In the genomic region with DNA sequence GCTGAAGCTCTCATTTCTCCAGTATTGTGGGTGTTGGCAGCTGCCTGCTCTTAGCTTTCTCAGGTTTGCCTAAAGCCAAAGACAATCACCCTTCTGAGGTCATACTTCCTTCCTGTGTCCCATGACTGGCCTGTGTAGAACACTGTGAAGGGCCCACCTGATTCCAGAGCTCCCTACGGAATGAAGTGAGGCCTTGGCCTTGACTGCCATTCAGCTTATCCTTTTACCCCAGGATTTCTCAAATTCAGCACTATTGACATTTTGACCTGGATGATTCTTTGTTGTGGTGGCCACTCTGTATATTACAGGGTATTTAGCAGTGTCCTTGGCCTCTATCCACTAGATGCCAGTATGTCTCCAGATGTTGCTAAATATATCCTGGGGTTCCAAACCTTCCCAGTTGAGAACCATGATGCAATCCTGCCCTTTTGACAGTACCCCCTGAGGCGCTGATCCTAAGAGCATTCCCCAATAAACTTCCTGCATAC, we compare ENCODE assay signal across 10 cellular contexts.
DNase-seq lines count a peak whose midpoint lies in the region; ATAC-seq, FAIRE-seq and TF ChIP-seq lines count a peak whose summit lies in the region.
"Had no signal": no experiment of that assay in that cellular context is flagged by ENCODE, and none has a peak within 500 bp of the region (broad histone marks: within the 10 kb centered on the region; RNA-seq: fewer than 3 reads in every experiment).

No MANE protein-coding gene starts in this region.

- TF ChIP-seq EP300 in K562 (IDR thresholded peaks at IDR 0.05; ENCODE audit: low read length), result no peak

- BruUV-seq in K562 (replicated peaks; lab: Mats Ljungman, UMichigan), result no TSS peak

- H2AFZ ChIP-seq in K562 (ENCODE audit: low read depth, low read length), result peak overlapping the region; percentile 54

- ATAC-seq in K562, result peak; percentile 84
- ATAC-seq in HG03108 (IDR thresholded peaks at IDR 0.05; ENCODE audit: unreplicated experiment), result no peak

- TF ChIP-seq CTCF in K562 (IDR thresholded peaks at IDR 0.05 in 2 of 3, conservative IDR thresholded peaks at IDR 0.05 in 1 of 3; ENCODE audit: insufficient read depth in 2 of 3, low read depth in 1 of 3, low read length in 3 of 3) (peak; percentile 27 to 59 (median 57); a peak in 4 of 6 replicates), kidney (IDR thresholded peaks at IDR 0.05; ENCODE audit: borderline replicate concordance, extremely low read depth, insufficient read depth) (peak; percentile 25)

- H3K9ac ChIP-seq in K562 (ENCODE audit: insufficient read depth in 1 of 2, low read depth in 2 of 2, low read length in 2 of 2) (no peak overlapping the region), kidney (ENCODE audit: low read length in 2 of 2) (no peak overlapping the region)

- DNase-seq in AG08395 (ENCODE audit: low spot score), result peak; percentile 21
- DNase-seq in HTR-8/SVneo (ENCODE audit: insufficient read length, low spot score), result peak; percentile 28
- peak in 1 of 4 experiments; percentile 24 for DNase-seq in K562 (ENCODE audit: extremely low read depth in 1 of 4, low spot score in 3 of 4)
- no peak for DNase-seq in kidney
- DNase-seq in stimulated activated CD8-positive, alpha-beta memory T cell treated with anti-CD3 and anti-CD28 coated beads, Interleukin-4, amount 100 ng/mL, for 48 hours, result no peak
- no peak for DNase-seq in NCI-H1694 (lab: John Stamatoyannopoulos, UW)
- no peak for DNase-seq in central memory CD4-positive, alpha-beta T cell
- DNase-seq: glutamatergic neuron, NCI-H2081 treated with DMSO at 0.1 percent for 48 hours had no signal

- H3K9me3 ChIP-seq in K562 (replicated peaks; ENCODE audit: control insufficient read depth, insufficient read depth, low read depth, low read length), result no peaks in the 10 kb centered on the region
- no peaks in the 10 kb centered on the region for H3K9me3 ChIP-seq in kidney (ENCODE audit: control insufficient read depth in 1 of 2, low read length in 2 of 2)

- no peaks in the 10 kb centered on the region for H3K27me3 ChIP-seq in K562 (ENCODE audit: control insufficient read depth in 2 of 2, insufficient read depth in 2 of 2, low read length in 2 of 2)

- H3K79me2 ChIP-seq in K562 (ENCODE audit: control insufficient read depth, insufficient read depth, low read length), result no peaks in the 10 kb centered on the region

- intact Hi-C loops in K562 (cut with micrococcal nuclease) (loop anchor here (5.0 kb wide), 1 partner anchor 409 kb away; the partner anchor contains the start of gene PHLDA1), kidney (cut with DNase I) (no loop called here)

- no peak for TF ChIP-seq POLR2A in K562 (conservative IDR thresholded peaks at IDR 0.05)

- H3K27ac ChIP-seq in K562 (ENCODE audit: extremely low read depth, low read depth, low read length) (no peak overlapping the region), kidney (ENCODE audit: low read depth in 2 of 2, low read length in 2 of 2) (no peak overlapping the region)

- H3K4me3 ChIP-seq in K562 (no peak overlapping the region), kidney (ENCODE audit: low read length in 2 of 2) (no peak overlapping the region)

- H3K4me2 ChIP-seq in K562 (ENCODE audit: insufficient read depth, low read length), result no peak overlapping the region

- CTCF ChIA-PET in K562 (lab: Yijun Ruan, JAX; ENCODE audit: low intra/inter-chr PET ratio), result no interaction called here

- no peaks in the 10 kb centered on the region for H3K9me1 ChIP-seq in K562 (ENCODE audit: control insufficient read depth, insufficient read depth, low read length)

- no peaks in the 10 kb centered on the region for H4K20me1 ChIP-seq in K562 (replicated peaks; ENCODE audit: control insufficient read depth, insufficient read depth, low read length)

- peak; percentile 64 to 72 for TF ChIP-seq RAD21 in K562 (CRISPR knock-in tag; conservative IDR thresholded peaks at IDR 0.05 in 1 of 2, IDR thresholded peaks at IDR 0.05 in 1 of 2)

- H3K4me1 ChIP-seq in K562 (replicated peaks in 1 of 2; ENCODE audit: control insufficient read depth in 2 of 2, insufficient read depth in 2 of 2, low read length in 2 of 2), result no peaks in the 10 kb centered on the region
- H3K4me1 ChIP-seq in kidney (ENCODE audit: control insufficient read depth in 1 of 2, insufficient read depth in 1 of 2, low read depth in 1 of 2, low read length in 2 of 2), result no peaks in the 10 kb centered on the region

- FAIRE-seq in HTR-8/SVneo (lab: Jason Lieb, UNC) (peak; percentile 26), K562 (lab: Jason Lieb, UNC) (no peak), kidney (lab: Jason Lieb, UNC) (no peak)

- 36% methylated on average over 2 of the region's 2 CpGs for WGBS in K562 (ENCODE audit: insufficient coverage, low coverage, missing lambda C conversion rate)

- no peaks in the 10 kb centered on the region for H3K36me3 ChIP-seq in K562 (ENCODE audit: control insufficient read depth, insufficient read depth, low read length)
- no peaks in the 10 kb centered on the region for H3K36me3 ChIP-seq in kidney (ENCODE audit: control insufficient read depth in 1 of 2, insufficient read depth in 2 of 2, low read length in 2 of 2)

- POLR2A ChIA-PET in K562 (lab: Yijun Ruan, JAX), result no interaction called here

- in situ Hi-C loops in K562 (cut with MboI), result no loop called here

TF ChIP-seq in K562, 482 proteins besides CTCF, POLR2A, EP300 and RAD21 (continues in another document):
- TF ChIP-seq SFPQ (IDR thresholded peaks at IDR 0.05; ENCODE audit: low read depth, low read length) (no peak), XRCC4 (IDR thresholded peaks at IDR 0.05; ENCODE audit: extremely low read depth, insufficient read depth, insufficient read length) (no peak), ZBTB33 (CRISPR knock-in tag; IDR thresholded peaks at IDR 0.05) (no peak), HCFC1 (IDR thresholded peaks at IDR 0.05; ENCODE audit: low read depth, low read length) (no peak), CREB1 (IDR thresholded peaks at IDR 0.05) (no peak), CREB1 (CRISPR knock-in tag; IDR thresholded peaks at IDR 0.05) (no peak), RBM25 (IDR thresholded peaks at IDR 0.05; ENCODE audit: low read depth, low read length, severe bottlenecking) (peak; percentile 24), ZFP36 (IDR thresholded peaks at IDR 0.05; ENCODE audit: low read depth, low read length, partially characterized antibody) (peak; percentile 55), ZNF780A (CRISPR knock-in tag; IDR thresholded peaks at IDR 0.05) (no peak), HMGN3 (IDR thresholded peaks at IDR 0.05; ENCODE audit: borderline replicate concordance, extremely low read depth, insufficient read length, low read depth, low read length) (no peak), NONO (IDR thresholded peaks at IDR 0.05; ENCODE audit: low read depth in 2 of 2, low read length in 1 of 2) (no peak), NR2C1 (IDR thresholded peaks at IDR 0.05) (no peak), NR2C1 (tag; IDR thresholded peaks at IDR 0.05) (0 out of 2 replicates have a peak, but pooled peaks have one; percentile 44)
- TF ChIP-seq, protein P1, sequence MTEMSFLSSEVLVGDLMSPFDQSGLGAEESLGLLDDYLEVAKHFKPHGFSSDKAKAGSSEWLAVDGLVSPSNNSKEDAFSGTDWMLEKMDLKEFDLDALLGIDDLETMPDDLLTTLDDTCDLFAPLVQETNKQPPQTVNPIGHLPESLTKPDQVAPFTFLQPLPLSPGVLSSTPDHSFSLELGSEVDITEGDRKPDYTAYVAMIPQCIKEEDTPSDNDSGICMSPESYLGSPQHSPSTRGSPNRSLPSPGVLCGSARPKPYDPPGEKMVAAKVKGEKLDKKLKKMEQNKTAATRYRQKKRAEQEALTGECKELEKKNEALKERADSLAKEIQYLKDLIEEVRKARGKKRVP (CRISPR knock-in tag; IDR thresholded peaks at IDR 0.05), result peak; percentile 56; the same call in 1 of the 2 replicates
- TF ChIP-seq, protein P2, sequence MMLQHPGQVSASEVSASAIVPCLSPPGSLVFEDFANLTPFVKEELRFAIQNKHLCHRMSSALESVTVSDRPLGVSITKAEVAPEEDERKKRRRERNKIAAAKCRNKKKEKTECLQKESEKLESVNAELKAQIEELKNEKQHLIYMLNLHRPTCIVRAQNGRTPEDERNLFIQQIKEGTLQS (IDR thresholded peaks at IDR 0.05), result peak; percentile 78
- TF ChIP-seq, protein P2 (CRISPR knock-in tag; conservative IDR thresholded peaks at IDR 0.05), result no peak

Comparison
In these comparisons a context has a peak if more than half of its experiments do, and no peak if none do; other contexts are left out.
1. DNase-seq: peak in AG08395 (single experiment) and HTR-8/SVneo (single experiment); none in kidney (single experiment), stimulated activated CD8-positive, alpha-beta memory T cell treated with anti-CD3 and anti-CD28 coated beads, Interleukin-4, amount 100 ng/mL, for 48 hours (single experiment), NCI-H1694 (single experiment) and central memory CD4-positive, alpha-beta T cell (single experiment).